10 cellular contexts compared by ENCODE assay signal in the genomic region with DNA sequence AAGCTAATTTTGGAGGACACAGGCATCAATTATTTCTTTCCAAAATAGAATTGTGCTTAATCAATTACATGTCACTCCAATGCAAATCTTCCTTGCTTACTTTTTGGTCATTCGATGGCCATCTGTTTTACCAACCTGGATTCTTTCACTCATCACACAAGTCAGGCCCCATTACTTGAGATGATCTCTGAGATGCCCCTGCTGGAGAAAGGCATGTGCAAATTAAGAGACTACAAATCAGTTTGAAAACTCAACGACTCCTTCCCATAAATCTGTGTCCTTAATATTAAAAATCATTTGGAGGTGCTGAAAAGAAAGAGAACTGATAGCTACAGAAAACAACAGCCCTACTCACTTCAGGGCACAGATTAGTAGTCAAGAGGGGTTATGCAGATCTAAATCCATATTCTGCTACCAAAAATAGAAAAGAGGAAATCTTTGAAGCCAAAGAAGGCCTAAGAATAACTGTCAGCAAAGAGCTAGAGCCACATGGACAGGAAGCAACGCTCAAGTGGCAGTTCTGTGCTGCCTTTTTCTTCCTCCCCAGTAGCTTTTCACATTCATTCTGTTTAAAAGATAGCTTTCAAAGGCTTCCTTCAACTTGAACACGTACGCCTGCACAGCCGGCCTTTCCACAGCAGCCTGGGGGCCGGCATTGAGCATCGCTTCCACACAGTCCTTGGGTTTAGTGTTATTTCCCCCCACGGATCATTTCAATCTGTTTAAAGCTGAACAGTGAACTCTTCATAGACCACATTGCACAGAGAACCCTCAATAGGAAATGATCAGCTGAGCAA.
DNase-seq lines count a peak whose midpoint lies in the region; ATAC-seq, FAIRE-seq and TF ChIP-seq lines count a peak whose summit lies in the region.
"Had no signal": no experiment of that assay in that cellular context is flagged by ENCODE, and none has a peak within 500 bp of the region (broad histone marks: within the 10 kb centered on the region; RNA-seq: fewer than 3 reads in every experiment).

No MANE protein-coding gene starts in this region.

- H4K20me1 ChIP-seq in hepatocyte (ENCODE audit: insufficient read depth, poor library complexity, severe bottlenecking): no peaks in the 10 kb centered on the region

- peak; percentile 59 for ATAC-seq in stimulated activated effector memory CD8-positive, alpha-beta T cell treated with anti-CD3 and anti-CD28 coated beads, Interleukin-12 subunit alpha, Interleukin-12 subunit beta, amount 100 ng/mL, for 72 hours

- H3K27ac Mint-ChIP-seq in stimulated activated effector memory CD8-positive, alpha-beta T cell treated with anti-CD3 and anti-CD28 coated beads, Interleukin-12 subunit alpha, Interleukin-12 subunit beta, amount 100 ng/mL, for 72 hours: peak overlapping the region; percentile 77

- no peak for FAIRE-seq in frontal cortex (lab: Jason Lieb, UNC)
- FAIRE-seq: H54 had no signal

- H3K4me3 Mint-ChIP-seq in stimulated activated effector memory CD8-positive, alpha-beta T cell treated with anti-CD3 and anti-CD28 coated beads, Interleukin-12 subunit alpha, Interleukin-12 subunit beta, amount 100 ng/mL, for 72 hours: peak overlapping the region; percentile 47

- intact Hi-C loops in thyroid gland (cut with DNase I): no loop called here

- no peak for TF ChIP-seq POLR2A in thyroid gland (IDR thresholded peaks at IDR 0.05)

- 58 to 75% methylated on average over 9 of the region's 9 CpGs for WGBS in thyroid gland, 2 donors
- WGBS in hepatocyte (ENCODE audit: low lambda C conversion rate, missing lambda C conversion rate): 61% methylated on average over 9 of the region's 9 CpGs

- peak; percentile 25 for DNase-seq in activated T-cell treated with anti-CD3 and anti-CD28 coated beads, Interleukin-2, amount 50 U/mL, for 1 hour
- DNase-seq in activated T-cell treated with anti-CD3 and anti-CD28 coated beads for 4 hours (no peak), SKM-1 (lab: John Stamatoyannopoulos, UW; ENCODE audit: unreplicated experiment) (peak; percentile 63), cardiac muscle cell (ENCODE audit: low read depth in 1 of 2, low spot score in 1 of 2) (peak in 1 of 2 donors; percentile 72), thyroid gland (no peak), frontal cortex (ENCODE audit: low spot score in 2 of 2) (no peak), hepatocyte (ENCODE audit: low spot score) (no peak)
- no peak for DNase-seq in stimulated activated effector memory CD8-positive, alpha-beta T cell treated with anti-CD3 and anti-CD28 coated beads, Interleukin-12 subunit alpha, Interleukin-12 subunit beta, amount 100 ng/mL, for 72 hours (ENCODE audit: low spot score in 2 of 2)
- DNase-seq: tibial artery had no signal

- no peaks in the 10 kb centered on the region for H3K27me3 ChIP-seq in cardiac muscle cell
- H3K27me3 ChIP-seq in thyroid gland: no peaks in the 10 kb centered on the region
- no peaks in the 10 kb centered on the region for H3K27me3 ChIP-seq in hepatocyte
- H3K27me3 ChIP-seq: tibial artery had no signal

- H3K36me3 ChIP-seq in cardiac muscle cell (no peaks in the 10 kb centered on the region), thyroid gland (no peaks in the 10 kb centered on the region), hepatocyte (replicated peaks; ENCODE audit: insufficient read depth, low read depth) (no peaks in the 10 kb centered on the region)
- H3K36me3 ChIP-seq: tibial artery had no signal

- peaks cover 18% of the 10 kb centered on the region for H3K4me1 Mint-ChIP-seq in stimulated activated effector memory CD8-positive, alpha-beta T cell treated with anti-CD3 and anti-CD28 coated beads, Interleukin-12 subunit alpha, Interleukin-12 subunit beta, amount 100 ng/mL, for 72 hours

- H3K27ac ChIP-seq in cardiac muscle cell: peak overlapping the region; percentile 90
- H3K27ac ChIP-seq in thyroid gland: no peak overlapping the region
- no peak overlapping the region for H3K27ac ChIP-seq in hepatocyte
- H3K27ac ChIP-seq: tibial artery had no signal

- H3K9me3 Mint-ChIP-seq in stimulated activated effector memory CD8-positive, alpha-beta T cell treated with anti-CD3 and anti-CD28 coated beads, Interleukin-12 subunit alpha, Interleukin-12 subunit beta, amount 100 ng/mL, for 72 hours: peaks cover 4% of the 10 kb centered on the region

- H3K4me1 ChIP-seq in cardiac muscle cell (ENCODE audit: low read depth) (peaks cover 42% of the 10 kb centered on the region), thyroid gland (peaks cover 24 to 67% of the 10 kb centered on the region in 2 donors), hepatocyte (ENCODE audit: insufficient read depth) (peaks cover 11% of the 10 kb centered on the region)

- no peaks in the 10 kb centered on the region for H3K9me2 ChIP-seq in hepatocyte (replicated peaks; ENCODE audit: insufficient read depth)

- no peak for TF ChIP-seq CTCF in cardiac muscle cell (IDR thresholded peaks at IDR 0.05; ENCODE audit: low read depth, low read length)
- no peak for TF ChIP-seq CTCF in thyroid gland (IDR thresholded peaks at IDR 0.05)
- no peak for TF ChIP-seq CTCF in hepatocyte (IDR thresholded peaks at IDR 0.05; ENCODE audit: poor library complexity)

- H3K4me2 ChIP-seq in hepatocyte: no peak overlapping the region

- H3K36me3 Mint-ChIP-seq in stimulated activated effector memory CD8-positive, alpha-beta T cell treated with anti-CD3 and anti-CD28 coated beads, Interleukin-12 subunit alpha, Interleukin-12 subunit beta, amount 100 ng/mL, for 72 hours: no peaks in the 10 kb centered on the region

- H3K79me2 ChIP-seq in hepatocyte: no peaks in the 10 kb centered on the region

- H3K9me3 ChIP-seq in cardiac muscle cell (ENCODE audit: low read depth): no peaks in the 10 kb centered on the region
- no peaks in the 10 kb centered on the region for H3K9me3 ChIP-seq in thyroid gland
- H3K9me3 ChIP-seq in hepatocyte (ENCODE audit: low read depth): no peaks in the 10 kb centered on the region
- H3K9me3 ChIP-seq: tibial artery had no signal

- H3K4me3 ChIP-seq in cardiac muscle cell (no peak overlapping the region), thyroid gland (replicated peaks in 1 of 3) (no peak overlapping the region), hepatocyte (no peak overlapping the region)
- H3K4me3 ChIP-seq: tibial artery had no signal

- H2AFZ ChIP-seq in hepatocyte: no peak overlapping the region

Comparison
In these comparisons a context has a peak if more than half of its experiments do, and no peak if none do; other contexts are left out.
1. DNase-seq: peak in activated T-cell treated with anti-CD3 and anti-CD28 coated beads, Interleukin-2, amount 50 U/mL, for 1 hour (single experiment) and SKM-1 (single experiment); none in activated T-cell treated with anti-CD3 and anti-CD28 coated beads for 4 hours (single experiment), stimulated activated effector memory CD8-positive, alpha-beta T cell treated with anti-CD3 and anti-CD28 coated beads, Interleukin-12 subunit alpha, Interleukin-12 subunit beta, amount 100 ng/mL, for 72 hours (0 of 2), thyroid gland (0 of 2), frontal cortex (0 of 2) and hepatocyte (single experiment).